ENCODE assay signal across 8 cellular contexts in the genomic region with DNA sequence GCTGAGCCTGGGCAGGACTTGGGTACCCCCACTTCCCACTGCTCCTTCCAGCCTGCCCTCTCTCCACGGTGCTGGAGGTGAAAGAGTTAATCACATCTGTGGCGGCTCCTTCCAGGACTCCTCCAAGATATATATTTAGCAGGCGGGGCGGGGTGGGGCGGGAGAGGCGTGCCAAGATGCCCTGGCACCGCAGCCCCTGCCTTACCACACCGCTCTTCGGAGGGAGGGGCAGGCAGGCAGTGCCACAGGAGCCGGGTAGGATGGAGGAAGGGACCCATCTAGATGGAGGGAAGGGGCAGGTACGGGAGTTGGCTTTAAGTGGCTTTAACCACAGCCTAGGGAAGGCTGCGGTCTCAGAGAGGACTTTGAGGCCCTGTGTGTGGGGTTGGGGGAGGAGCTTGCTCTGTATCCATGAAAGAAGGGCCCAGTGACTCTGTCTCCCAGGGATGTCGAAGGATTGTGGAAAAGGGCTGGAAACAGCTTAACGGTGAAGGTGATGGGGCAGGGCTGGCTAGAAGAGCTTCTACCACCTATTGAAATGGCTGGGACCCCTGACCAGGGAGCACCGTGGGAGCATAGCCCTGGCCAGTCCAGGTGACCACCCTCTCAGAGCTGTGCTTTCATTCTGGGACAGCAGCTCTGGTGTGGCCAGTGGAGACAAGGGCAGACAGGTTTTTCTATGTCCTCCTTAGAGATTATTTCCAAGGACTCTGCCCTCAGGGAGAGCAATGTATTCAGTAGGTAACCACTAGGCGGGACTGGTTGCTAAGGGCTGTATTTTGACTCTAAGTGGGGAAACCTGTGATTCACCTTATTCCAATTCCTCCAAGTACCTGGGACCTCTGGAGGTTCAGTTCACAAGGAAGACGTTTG. TPM values are rescaled to one million over a fixed set of nuclear protein-coding genes. Genes with fewer than 3 reads are reported as not detected.
DNase-seq lines count a peak whose midpoint lies in the region; ATAC-seq and TF ChIP-seq lines count a peak whose summit lies in the region.

No MANE protein-coding gene starts in this region.

- RAD21 ChIA-PET in HCT116 (lab: Charles Lee; ENCODE audit: low non-redundant PET in 1 of 2, low total read pairs in 2 of 2, uncharacterized antibody in 2 of 2, unreplicated experiment in 2 of 2): interaction anchor here (1.2 to 3.0 kb wide), 6 partner anchors 12 to 78 kb away, joined by 3 to 61 read pairs (median 18); partner anchors contain the start of gene GPR142 (in 1 of the 2)

- TF ChIP-seq CTCF in HCT116 (IDR thresholded peaks at IDR 0.05 in 2 of 3, conservative IDR thresholded peaks at IDR 0.05 in 1 of 3; ENCODE audit: borderline replicate concordance in 1 of 3, insufficient read depth in 1 of 3, low read depth in 2 of 3, low read length in 2 of 3): peak; percentile 25 to 52 (median 27); a peak in 2 of 6 replicates
- TF ChIP-seq CTCF in Panc1 (IDR thresholded peaks at IDR 0.05): no peak

- DNase-seq in HCT116 (ENCODE audit: low read depth, low spot score) (peak; percentile 54), Panc1 (ENCODE audit: low read depth, low spot score) (no peak), right cardiac atrium (no peak), HuH-7.5 (ENCODE audit: low spot score) (no peak)

- BruUV-seq in HCT116 (replicated peaks; lab: Mats Ljungman, UMichigan): no TSS peak
- BruUV-seq in Panc1 (replicated peaks; lab: Mats Ljungman, UMichigan): no TSS peak

- no peaks in the 10 kb centered on the region for H4K20me1 ChIP-seq in HCT116 (ENCODE audit: insufficient read depth)

- intact Hi-C loops in HCT116 (cut with micrococcal nuclease): no loop called here
- intact Hi-C loops in Panc1 (cut with micrococcal nuclease; ENCODE audit: unreplicated experiment): no loop called here
- intact Hi-C loops in right cardiac atrium (cut with DNase I): loop anchor here in 1 of 4 donors (1.0 kb wide), 1 partner anchor 77 kb away; no protein-coding TSS in a partner anchor

- CTCF ChIA-PET in HCT116 (lab: Charles Lee) (interaction anchor here (0.7 to 5.0 kb wide), 20 partner anchors 11 to 357 kb away, joined by 3 to 114 read pairs (median 8); partner anchors contain the start of genes BTBD17, CD300H, CD300LB and GPR142), Panc1 (lab: Charles Lee) (interaction anchor here (0.5 to 4.7 kb wide), 5 partner anchors 12 to 121 kb away, joined by 3 to 62 read pairs (median 4); partner anchors contain the start of gene GPR142)

- peak; percentile 71 for TF ChIP-seq RAD21 in HCT116 (IDR thresholded peaks at IDR 0.05; ENCODE audit: low read depth)

- TF ChIP-seq POLR2A in HCT116 (IDR thresholded peaks at IDR 0.05; ENCODE audit: borderline replicate concordance, extremely low read depth, insufficient read depth, insufficient read length): no peak

- H3K4me1 ChIP-seq in HCT116 (ENCODE audit: control insufficient read depth in 1 of 2, insufficient read depth in 2 of 2, low read length in 2 of 2) (peaks cover 19 to 26% of the 10 kb centered on the region in 2 experiments), Panc1 (ENCODE audit: control insufficient read depth, insufficient read depth, low read length) (peaks cover 10% of the 10 kb centered on the region), right cardiac atrium (ENCODE audit: control insufficient read depth, insufficient read depth, low read length) (no peaks in the 10 kb centered on the region), skeletal muscle tissue (ENCODE audit: control insufficient read depth in 3 of 3, insufficient read depth in 3 of 3, low read length in 3 of 3) (peaks cover 19 to 24% (median 21%) of the 10 kb centered on the region in 3 donors)

- POLR2A ChIA-PET in HCT116 (lab: Charles Lee) (interaction anchor here (1.1 to 3.4 kb wide), 4 partner anchors 11 to 75 kb away, joined by 3 to 27 read pairs (median 4); no protein-coding TSS in a partner anchor), Panc1 (lab: Charles Lee) (no interaction called here)

- ATAC-seq in HCT116 (peak; percentile 70), Panc1 (peak; percentile 70), right cardiac atrium (peak; percentile 46 to 58), HG03354 (IDR thresholded peaks at IDR 0.05; ENCODE audit: poor library complexity, severe bottlenecking, unreplicated experiment) (no peak), HG02588 (IDR thresholded peaks at IDR 0.05; ENCODE audit: unreplicated experiment) (no peak), GM21390 (IDR thresholded peaks at IDR 0.05; ENCODE audit: unreplicated experiment) (no peak)

- H3K79me2 ChIP-seq in HCT116 (ENCODE audit: insufficient read depth, low read length): no peaks in the 10 kb centered on the region

- H3K4me3 ChIP-seq in HCT116 (replicated peaks in 1 of 2; ENCODE audit: low read depth in 1 of 2, low read length in 2 of 2) (peak overlapping the region; percentile 24 to 45), Panc1 (ENCODE audit: low read depth in 2 of 2, low read length in 2 of 2) (no peak overlapping the region), right cardiac atrium (ENCODE audit: low read length) (no peak overlapping the region), skeletal muscle tissue (ENCODE audit: low read length in 3 of 3) (peak overlapping the region; percentile 56 to 75 (median 71))

- no peaks in the 10 kb centered on the region for H3K36me3 ChIP-seq in HCT116 (ENCODE audit: control insufficient read depth in 1 of 2, insufficient read depth in 2 of 2, low read length in 2 of 2)
- no peaks in the 10 kb centered on the region for H3K36me3 ChIP-seq in Panc1 (ENCODE audit: control insufficient read depth, insufficient read depth, low read length)
- H3K36me3 ChIP-seq in skeletal muscle tissue (ENCODE audit: control insufficient read depth in 3 of 3, insufficient read depth in 3 of 3, low read length in 3 of 3): no peaks in the 10 kb centered on the region

- peak overlapping the region; percentile 36 for H3K9ac ChIP-seq in HCT116 (ENCODE audit: low read length)
- peak overlapping the region; percentile 76 to 93 (median 77) for H3K9ac ChIP-seq in skeletal muscle tissue (ENCODE audit: low read depth in 1 of 3, low read length in 3 of 3)

- H3K9me3 ChIP-seq in HCT116 (ENCODE audit: control insufficient read depth in 1 of 2, insufficient read depth in 1 of 2, low read depth in 1 of 2, low read length in 2 of 2) (no peaks in the 10 kb centered on the region), Panc1 (ENCODE audit: control insufficient read depth, insufficient read depth, low read depth, low read length) (no peaks in the 10 kb centered on the region), right cardiac atrium (ENCODE audit: control insufficient read depth, low read length) (no peaks in the 10 kb centered on the region), skeletal muscle tissue (ENCODE audit: control insufficient read depth in 3 of 3, low read length in 3 of 3) (no peaks in the 10 kb centered on the region)

- H2AFZ ChIP-seq in HCT116 (ENCODE audit: low read depth, low read length, poor library complexity, severe bottlenecking): peak overlapping the region; percentile 88

- H3K27ac ChIP-seq in HCT116 (ENCODE audit: low read depth, low read length): peak overlapping the region; percentile 43; the same call in 1 of the 2 replicates
- no peak overlapping the region for H3K27ac ChIP-seq in Panc1 (ENCODE audit: low read length)
- no peak overlapping the region for H3K27ac ChIP-seq in right cardiac atrium (ENCODE audit: low read length)
- H3K27ac ChIP-seq in skeletal muscle tissue (ENCODE audit: low read depth, low read length): peak overlapping the region; percentile 88

- H3K9me2 ChIP-seq in HCT116 (ENCODE audit: insufficient read depth): no peaks in the 10 kb centered on the region

- 38% methylated on average over 17 of the region's 17 CpGs for WGBS in right cardiac atrium

- peak overlapping the region; percentile 76 for H3K4me2 ChIP-seq in HCT116 (ENCODE audit: low read length)

- H3K27me3 ChIP-seq in HCT116 (ENCODE audit: insufficient read depth, low read length): peaks cover 8% of the 10 kb centered on the region; the same call in 1 of the 2 replicates
- H3K27me3 ChIP-seq in Panc1 (ENCODE audit: control insufficient read depth, insufficient read depth, low read length): peaks cover 3% of the 10 kb centered on the region
- H3K27me3 ChIP-seq in right cardiac atrium (ENCODE audit: control insufficient read depth, insufficient read depth): no peaks in the 10 kb centered on the region
- H3K27me3 ChIP-seq in skeletal muscle tissue (ENCODE audit: control insufficient read depth in 3 of 3, insufficient read depth in 3 of 3, low read length in 3 of 3): no peaks in the 10 kb centered on the region

- in situ Hi-C loops in Panc1 (cut with HindIII; ENCODE audit: low pct_unique_long_range_greater_than_20kb, low sequenced_read_pairs): no loop called here

TF ChIP-seq in HCT116, 20 proteins besides CTCF, POLR2A, EP300 and RAD21 (continues in another document):
- TF ChIP-seq ATF3 (IDR thresholded peaks at IDR 0.05) (no peak), JUND (IDR thresholded peaks at IDR 0.05) (no peak), POLR2AphosphoS5 (IDR thresholded peaks at IDR 0.05; ENCODE audit: low read depth, low read length) (no peak), EGR1 (IDR thresholded peaks at IDR 0.05; ENCODE audit: low read depth) (no peak), FOSL1 (IDR thresholded peaks at IDR 0.05; ENCODE audit: low read depth) (no peak), CBX3 (IDR thresholded peaks at IDR 0.05; ENCODE audit: low read depth) (no peak)

RNA-seq across cellular contexts. Expression of gene GPR142, which starts 13.0 kb away (rescaled TPM):
- total RNA-seq in HCT116 (2021; ENCODE audit: unreplicated experiment) (not detected), Panc1 (2021; ENCODE audit: unreplicated experiment) (not detected), right cardiac atrium (not detected), skeletal muscle tissue (not detected)
- polyA plus RNA-seq in HCT116 (2012): not detected in 2 replicates
- not detected for polyA plus RNA-seq in Panc1 (2012; ENCODE audit: insufficient read length)
- polyA plus RNA-seq in right cardiac atrium: not detected

RNA-seq across cellular contexts. Expression of gene BTBD17, which starts 18.7 kb away (rescaled TPM):
- total RNA-seq in HCT116 (2021; ENCODE audit: unreplicated experiment) (not detected), Panc1 (2021; ENCODE audit: unreplicated experiment) (not detected), right cardiac atrium (not detected), skeletal muscle tissue (not detected)
- 0.05 and 0.07 TPM in 2 replicates for polyA plus RNA-seq in HCT116 (2012)
- polyA plus RNA-seq in Panc1 (2012; ENCODE audit: insufficient read length): not detected
- polyA plus RNA-seq in right cardiac atrium: not detected

RNA-seq across cellular contexts. Expression of gene GPRC5C, which starts 51.6 kb away (rescaled TPM):
- total RNA-seq in HCT116 (2021; ENCODE audit: unreplicated experiment) (54.4 TPM), Panc1 (2021; ENCODE audit: unreplicated experiment) (57.1 TPM), right cardiac atrium (10 to 100 TPM; 27.3 to 40.8 (median 32.1) TPM), skeletal muscle tissue (44.4 TPM)
- polyA plus RNA-seq in HCT116 (2012): 83.1 and 93.8 TPM in 2 replicates
- 49.5 TPM for polyA plus RNA-seq in Panc1 (2012; ENCODE audit: insufficient read length)
- polyA plus RNA-seq in right cardiac atrium: 26.5 TPM

RNA-seq across cellular contexts. Expression of gene KIF19, which starts 54.3 kb away (rescaled TPM):
- 0.15 TPM for total RNA-seq in HCT116 (2021; ENCODE audit: unreplicated experiment)
- polyA plus RNA-seq in HCT116 (2012): 0.06 and 0.18 TPM in 2 replicates
- total RNA-seq in Panc1 (2021; ENCODE audit: unreplicated experiment): not detected
- polyA plus RNA-seq in Panc1 (2012; ENCODE audit: insufficient read length): not detected
- under 1 TPM; 0.14 to 0.38 (median 0.25) TPM for total RNA-seq in right cardiac atrium
- polyA plus RNA-seq in right cardiac atrium: 0.88 TPM
- total RNA-seq in skeletal muscle tissue: 1.0 TPM

Comparison
In these comparisons a context has a peak if more than half of its experiments do, and no peak if none do; other contexts are left out.
1. ATAC-seq: peak in HCT116 (single experiment), Panc1 (single experiment) and right cardiac atrium (2 of 2); none in HG03354 (single experiment), HG02588 (single experiment) and GM21390 (single experiment).
2. H3K27ac ChIP-seq: peak in HCT116 (single experiment) and skeletal muscle tissue (single experiment); none in Panc1 (single experiment) and right cardiac atrium (single experiment).
3. H3K4me3 ChIP-seq: peak in HCT116 (2 of 2) and skeletal muscle tissue (3 of 3); none in Panc1 (0 of 2) and right cardiac atrium (single experiment).